In genomic region chr1:20137055-20137454, GRCh38 we compare ENCODE assay signal across 1 cellular context.
TF ChIP-seq lines count a peak whose summit lies in the region.

No MANE protein-coding gene starts in this region.

TF ChIP-seq in HCT116, 20 proteins besides CTCF, POLR2A, EP300 and RAD21 (continued from another document):
- TF ChIP-seq REST (IDR thresholded peaks at IDR 0.05; ENCODE audit: low read depth) (no peak), ZBTB33 (IDR thresholded peaks at IDR 0.05; ENCODE audit: extremely low read depth, insufficient replicate concordance, low read length) (no peak), SRF (IDR thresholded peaks at IDR 0.05; ENCODE audit: low read depth) (no peak), EGR1 (IDR thresholded peaks at IDR 0.05; ENCODE audit: low read depth) (no peak), CBX3 (IDR thresholded peaks at IDR 0.05; ENCODE audit: low read depth) (0 out of 2 replicates have a peak, but pooled peaks have one; percentile 22), YY1 (IDR thresholded peaks at IDR 0.05; ENCODE audit: extremely low read depth, insufficient replicate concordance, low read depth, low read length) (no peak)
